25 cellular contexts compared by ENCODE assay signal in genomic region chr3:47847801-47848518, GRCh38.
"Had no signal": no experiment of that assay in that cellular context is flagged by ENCODE, and none has a peak within 500 bp of the region (broad histone marks: within the 10 kb centered on the region; RNA-seq: fewer than 3 reads in every experiment).

No MANE protein-coding gene starts in this region.

- H3K4me3 Mint-ChIP-seq: activated CD8-positive, alpha-beta T cell treated with anti-CD3 and anti-CD28 coated beads for 36 hours; activated naive CD8-positive, alpha-beta T cell; activated T-cell treated with anti-CD3 and anti-CD28 coated beads, Interleukin-2, amount 50 U/mL, for 72 hours; nephron; T-helper 17 cell; WTC11 had no signal

- H3K4me1 ChIP-seq: colonic mucosa, gastroesophageal sphincter, pancreas, psoas muscle, testis, transverse colon had no signal

- H3K4me3 ChIP-seq: colonic mucosa, gastroesophageal sphincter, hepatocyte, pancreas, psoas muscle, smooth muscle cell, testis, transverse colon had no signal

- H3K9me3 Mint-ChIP-seq: activated CD8-positive, alpha-beta T cell treated with anti-CD3 and anti-CD28 coated beads for 36 hours; activated T-cell treated with anti-CD3 and anti-CD28 coated beads, Interleukin-2, amount 50 U/mL, for 72 hours; nephron; WTC11 had no signal

- DNase-seq: activated CD4-positive, alpha-beta T cell treated with anti-CD3 and anti-CD28 coated beads, Interleukin-2, amount 50 U/mL, for 1 hour; activated CD8-positive, alpha-beta T cell treated with anti-CD3 and anti-CD28 coated beads for 36 hours; activated effector memory CD4-positive, alpha-beta T cell treated with Interleukin-2 at 50 U/mL for 16 hours; activated naive CD4-positive, alpha-beta T cell treated with Interleukin-2 at 50 U/mL for 16 hours; activated T-cell treated with anti-CD3 and anti-CD28 coated beads, Interleukin-2, amount 50 U/mL, for 72 hours; anterior cingulate cortex; colonic mucosa; effector memory CD4-positive, alpha-beta T cell; erythroblast; islet precursor cell; left colon; mammary epithelial cell; pancreas; psoas muscle; stimulated activated CD4-positive, alpha-beta T cell treated with anti-CD3 and anti-CD28 coated beads, Interleukin-1b, Interleukin-23, amount 100 ng/mL, for 48 hours; stimulated activated naive CD4-positive, alpha-beta T cell treated with Interleukin-2 at 50 U/mL for 16 hours; T-helper 17 cell; testis; transverse colon had no signal

- H3K9me3 ChIP-seq: colonic mucosa, gastroesophageal sphincter, pancreas, psoas muscle, testis, transverse colon had no signal

- H3K27ac ChIP-seq: colonic mucosa, gastroesophageal sphincter, hepatocyte, pancreas, psoas muscle, testis, transverse colon had no signal

- ATAC-seq: activated CD8-positive, alpha-beta T cell treated with anti-CD3 and anti-CD28 coated beads for 36 hours; activated T-cell treated with anti-CD3 and anti-CD28 coated beads, Interleukin-2, amount 50 U/mL, for 72 hours; gastroesophageal sphincter; T-helper 17 cell had no signal

- H3K4me1 Mint-ChIP-seq: nephron had no signal

- H3K27me3 ChIP-seq: colonic mucosa, gastroesophageal sphincter, hepatocyte, pancreas, testis, transverse colon had no signal

- H3K27ac Mint-ChIP-seq: activated CD8-positive, alpha-beta T cell treated with anti-CD3 and anti-CD28 coated beads for 36 hours; activated naive CD8-positive, alpha-beta T cell; activated T-cell treated with anti-CD3 and anti-CD28 coated beads, Interleukin-2, amount 50 U/mL, for 72 hours; nephron had no signal

- H3K27me3 Mint-ChIP-seq: activated CD8-positive, alpha-beta T cell treated with anti-CD3 and anti-CD28 coated beads for 36 hours; activated naive CD8-positive, alpha-beta T cell; T-helper 17 cell had no signal
